Comparison of ENCODE assay signal across 1 cellular context in the genomic region with DNA sequence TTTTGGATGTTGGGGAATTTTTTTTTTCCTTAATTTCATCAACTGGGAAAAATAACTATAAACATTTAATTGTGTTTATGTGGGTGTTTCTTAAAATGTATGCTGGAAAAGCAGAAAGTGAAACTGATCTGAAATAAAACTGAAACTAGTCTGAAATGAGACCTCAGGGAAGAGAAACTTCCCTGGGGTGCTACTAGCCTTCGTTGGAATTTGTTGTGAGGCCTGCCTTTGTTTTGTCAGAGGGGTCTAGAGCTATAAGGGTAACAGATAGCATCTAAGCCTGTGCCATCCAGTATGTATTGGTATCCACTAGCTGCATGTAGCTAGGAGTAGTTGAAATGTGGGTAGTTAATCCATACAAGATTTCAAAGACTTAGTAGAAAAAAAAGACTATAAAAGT.
TF ChIP-seq lines count a peak whose summit lies in the region.

No MANE protein-coding gene starts in this region.

TF ChIP-seq in endothelial cell of umbilical vein, 7 proteins besides CTCF, POLR2A, EP300 and RAD21:
- TF ChIP-seq, protein P1, sequence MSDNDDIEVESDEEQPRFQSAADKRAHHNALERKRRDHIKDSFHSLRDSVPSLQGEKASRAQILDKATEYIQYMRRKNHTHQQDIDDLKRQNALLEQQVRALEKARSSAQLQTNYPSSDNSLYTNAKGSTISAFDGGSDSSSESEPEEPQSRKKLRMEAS (IDR thresholded peaks at IDR 0.05; ENCODE audit: insufficient read depth, insufficient read length), result no peak
